ENCODE assay signal across 17 cellular contexts in the genomic region with DNA sequence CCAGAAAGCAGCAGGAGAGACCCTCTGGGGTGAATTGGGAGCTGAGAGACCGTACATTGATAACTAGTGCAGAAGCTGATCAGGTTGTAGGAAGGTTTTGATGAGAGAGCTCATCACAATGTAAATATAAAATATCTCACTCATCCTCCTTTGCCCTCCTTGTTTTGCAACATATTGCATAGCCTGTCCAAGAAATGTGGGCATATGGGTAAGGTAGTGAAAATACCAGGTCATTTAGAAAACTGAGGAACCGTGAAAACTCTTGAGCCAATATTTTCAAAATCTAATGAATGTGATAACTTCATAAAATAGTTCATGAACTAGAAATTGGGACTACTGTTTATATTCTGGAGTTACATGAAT. TPM values are rescaled to one million over a fixed set of nuclear protein-coding genes. Genes with fewer than 3 reads are reported as not detected.
DNase-seq lines count a peak whose midpoint lies in the region; ATAC-seq and TF ChIP-seq lines count a peak whose summit lies in the region.
"Had no signal": no experiment of that assay in that cellular context is flagged by ENCODE, and none has a peak within 500 bp of the region (broad histone marks: within the 10 kb centered on the region; RNA-seq: fewer than 3 reads in every experiment).

No MANE protein-coding gene starts in this region.

- no peak overlapping the region for H2AFZ ChIP-seq in mammary epithelial cell (ENCODE audit: low read depth, low read length)

- dilution Hi-C loops in mammary epithelial cell (cut with HindIII; ENCODE audit: low sequenced_read_pairs), result no loop called here

- H3K27ac ChIP-seq in HUES6 (ENCODE audit: low read depth, low read length) (peak overlapping the region; percentile 44; the same call in 1 of the 2 replicates), mammary epithelial cell (ENCODE audit: insufficient read depth, low read depth, low read length) (no peak overlapping the region)
- H3K27ac ChIP-seq: body of pancreas, ovary had no signal

- BruUV-seq in mammary epithelial cell (replicated peaks; lab: Mats Ljungman, UMichigan), result no TSS peak

- intact Hi-C loops in natural killer cell (cut with micrococcal nuclease) (no loop called here), mammary epithelial cell (cut with micrococcal nuclease) (loop anchor here (2.0 kb wide), 1 partner anchor 166 kb away; no protein-coding TSS in a partner anchor)

- peaks cover 0 to 2% of the 10 kb centered on the region in 2 donors for H3K27me3 Mint-ChIP-seq in natural killer cell treated with Interleukin-12 subunit alpha and Interleukin-12 subunit beta and Interleukin-15 and Interleukin-18, amount 100 ng/mL, for 72 hours
- H3K27me3 Mint-ChIP-seq in natural killer cell (ENCODE audit: low read depth in 2 of 2), result no peaks in the 10 kb centered on the region
- H3K27me3 Mint-ChIP-seq: activated T-helper 17 cell treated with anti-CD3 and anti-CD28 coated beads, Interleukin-2, amount 50 U/mL, for 72 hours had no signal

- WGBS in mammary epithelial cell (ENCODE audit: low coverage, missing lambda C conversion rate), result 58% methylated on average over 2 of the region's 2 CpGs

- peak overlapping the region; percentile 4 to 64 for H3K27ac Mint-ChIP-seq in natural killer cell treated with Interleukin-12 subunit alpha and Interleukin-12 subunit beta and Interleukin-15 and Interleukin-18, amount 100 ng/mL, for 72 hours
- H3K27ac Mint-ChIP-seq in natural killer cell, result peak overlapping the region in 1 of 2 donors; percentile 68
- H3K27ac Mint-ChIP-seq: activated T-helper 17 cell treated with anti-CD3 and anti-CD28 coated beads, Interleukin-2, amount 50 U/mL, for 72 hours had no signal

- CTCF ChIA-PET in mammary epithelial cell (lab: Charles Lee; ENCODE audit: low non-redundant PET), result no interaction called here

- H3K36me3 ChIP-seq in HUES6 (ENCODE audit: control insufficient read depth, insufficient read depth, low read length) (no peaks in the 10 kb centered on the region), mammary epithelial cell (ENCODE audit: insufficient read depth, low read length) (no peaks in the 10 kb centered on the region)
- H3K36me3 ChIP-seq: ovary had no signal

- no peaks in the 10 kb centered on the region for H4K20me1 ChIP-seq in mammary epithelial cell (ENCODE audit: insufficient read depth, low read length)

- H3K4me3 Mint-ChIP-seq in natural killer cell treated with Interleukin-12 subunit alpha and Interleukin-12 subunit beta and Interleukin-15 and Interleukin-18, amount 100 ng/mL, for 72 hours, result peak overlapping the region; percentile 65
- no peak overlapping the region for H3K4me3 Mint-ChIP-seq in natural killer cell
- H3K4me3 Mint-ChIP-seq: activated T-helper 17 cell treated with anti-CD3 and anti-CD28 coated beads, Interleukin-2, amount 50 U/mL, for 72 hours had no signal

- peak in 1 of 2 donors; percentile 41 for ATAC-seq in natural killer cell treated with Interleukin-12 subunit alpha and Interleukin-12 subunit beta and Interleukin-15 and Interleukin-18, amount 100 ng/mL, for 72 hours
- ATAC-seq in natural killer cell (no peak), HG03045 (IDR thresholded peaks at IDR 0.05; ENCODE audit: unreplicated experiment) (no peak)
- ATAC-seq: body of pancreas had no signal

- no peak for TF ChIP-seq CTCF in natural killer cell (IDR thresholded peaks at IDR 0.05)
- no peak for TF ChIP-seq CTCF in mammary epithelial cell (conservative IDR thresholded peaks at IDR 0.05 in 1 of 2, IDR thresholded peaks at IDR 0.05 in 1 of 2; ENCODE audit: extremely low read depth in 1 of 2, insufficient read depth in 1 of 2, low read depth in 1 of 2, low read length in 2 of 2)

- peak overlapping the region; percentile 74 for H3K4me2 ChIP-seq in mammary epithelial cell (ENCODE audit: insufficient read depth, low read depth, low read length)

- H3K4me3 ChIP-seq in HUES6 (ENCODE audit: low read depth, low read length) (peak overlapping the region; percentile 19; the same call in 1 of the 2 replicates), mammary epithelial cell (replicated peaks in 1 of 3; ENCODE audit: insufficient read depth in 1 of 3, low read depth in 2 of 3, low read length in 3 of 3) (no peak overlapping the region)
- H3K4me3 ChIP-seq: body of pancreas, lung, ovary had no signal

- H3K79me2 ChIP-seq in mammary epithelial cell (ENCODE audit: insufficient read depth, low read length), result no peaks in the 10 kb centered on the region

- H3K9ac ChIP-seq in HUES6 (ENCODE audit: low read length) (peak overlapping the region; percentile 34), mammary epithelial cell (ENCODE audit: insufficient read depth, low read length) (no peak overlapping the region)

- in situ Hi-C loops in mammary epithelial cell (cut with MboI; ENCODE audit: low sequenced_read_pairs in 2 of 2), result no loop called here

- H3K4me1 ChIP-seq in HUES6 (ENCODE audit: control insufficient read depth, insufficient read depth, low read length), result peaks cover 37% of the 10 kb centered on the region
- peaks cover 25% of the 10 kb centered on the region for H3K4me1 ChIP-seq in mammary epithelial cell (ENCODE audit: insufficient read depth, low read length)
- H3K4me1 ChIP-seq: body of pancreas had no signal

- H3K9me3 ChIP-seq in HUES6 (ENCODE audit: control insufficient read depth, insufficient read depth, low read depth, low read length) (peaks cover 7% of the 10 kb centered on the region; the same call in 1 of the 2 replicates), mammary epithelial cell (replicated peaks; ENCODE audit: insufficient read depth, low read length) (no peaks in the 10 kb centered on the region)
- H3K9me3 ChIP-seq: body of pancreas, ovary had no signal

- H3K9me3 Mint-ChIP-seq in natural killer cell treated with Interleukin-12 subunit alpha and Interleukin-12 subunit beta and Interleukin-15 and Interleukin-18, amount 100 ng/mL, for 72 hours, result no peaks in the 10 kb centered on the region
- no peaks in the 10 kb centered on the region for H3K9me3 Mint-ChIP-seq in natural killer cell
- H3K9me3 Mint-ChIP-seq: activated T-helper 17 cell treated with anti-CD3 and anti-CD28 coated beads, Interleukin-2, amount 50 U/mL, for 72 hours had no signal

- peaks cover 17 to 23% of the 10 kb centered on the region in 2 donors for H3K4me1 Mint-ChIP-seq in natural killer cell treated with Interleukin-12 subunit alpha and Interleukin-12 subunit beta and Interleukin-15 and Interleukin-18, amount 100 ng/mL, for 72 hours (ENCODE audit: low read depth in 2 of 2)
- peaks cover 13% of the 10 kb centered on the region in 2 donors for H3K4me1 Mint-ChIP-seq in natural killer cell

- DNase-seq in natural killer cell treated with Interleukin-12 subunit alpha and Interleukin-12 subunit beta and Interleukin-15 and Interleukin-18, amount 100 ng/mL, for 72 hours (ENCODE audit: low spot score), result no peak
- no peak for DNase-seq in natural killer cell
- DNase-seq in mammary epithelial cell, result no peak
- DNase-seq in NCI-H2196 treated with DMSO at 0.1 percent for 48 hours (lab: John Stamatoyannopoulos, UW; ENCODE audit: unreplicated experiment), result no peak
- no peak for DNase-seq in NCI-H1417 (lab: John Stamatoyannopoulos, UW)
- DNase-seq in KG1 (lab: John Stamatoyannopoulos, UW), result no peak
- DNase-seq: activated CD4-positive, alpha-beta T cell treated with anti-CD3 and anti-CD28 coated beads for 4 hours; NCI-H146; NCI-H748 treated with DMSO at 0.1 percent for 48 hours; ovary had no signal

- no peaks in the 10 kb centered on the region for H3K36me3 Mint-ChIP-seq in natural killer cell treated with Interleukin-12 subunit alpha and Interleukin-12 subunit beta and Interleukin-15 and Interleukin-18, amount 100 ng/mL, for 72 hours
- H3K36me3 Mint-ChIP-seq in natural killer cell, result no peaks in the 10 kb centered on the region

- H3K27me3 ChIP-seq in HUES6 (ENCODE audit: control insufficient read depth, insufficient read depth, low read length) (no peaks in the 10 kb centered on the region), mammary epithelial cell (ENCODE audit: insufficient read depth, low read length) (peaks cover 2% of the 10 kb centered on the region)
- H3K27me3 ChIP-seq: body of pancreas, ovary had no signal

RNA-seq across cellular contexts. Expression of a gene that starts 31.4 kb away (rescaled TPM):
- 10 to 100 TPM in 1 of 2 donors, 1 to 10 TPM in 1; 5.9 to 12.4 TPM for total RNA-seq in natural killer cell treated with Interleukin-12 subunit alpha and Interleukin-12 subunit beta and Interleukin-15 and Interleukin-18, amount 100 ng/mL, for 72 hours
- 1 to 10 TPM; 1.8 to 3.2 (median 2.0) TPM for total RNA-seq in natural killer cell
- total RNA-seq in mammary epithelial cell, result 10 to 100 TPM in 1 of 2 donors, 1 to 10 TPM in 1; 2.3 to 12.0 TPM
- 2.9 TPM for polyA plus RNA-seq in mammary epithelial cell
- polyA minus RNA-seq in mammary epithelial cell, result 22.1 TPM

RNA-seq across cellular contexts. Expression of a gene that starts 31.5 kb away (rescaled TPM):
- total RNA-seq in natural killer cell treated with Interleukin-12 subunit alpha and Interleukin-12 subunit beta and Interleukin-15 and Interleukin-18, amount 100 ng/mL, for 72 hours, result not detected
- total RNA-seq in natural killer cell, result not detected
- under 1 TPM in 1 of 2 donors, not detected in 1; 0.49 TPM for total RNA-seq in mammary epithelial cell
- 0.14 TPM for polyA plus RNA-seq in mammary epithelial cell
- not detected for polyA minus RNA-seq in mammary epithelial cell
- total RNA-seq: body of pancreas, HT-29, lung, ovary had no signal
- polyA plus RNA-seq: ovary, urinary bladder had no signal
